In the genomic region with DNA sequence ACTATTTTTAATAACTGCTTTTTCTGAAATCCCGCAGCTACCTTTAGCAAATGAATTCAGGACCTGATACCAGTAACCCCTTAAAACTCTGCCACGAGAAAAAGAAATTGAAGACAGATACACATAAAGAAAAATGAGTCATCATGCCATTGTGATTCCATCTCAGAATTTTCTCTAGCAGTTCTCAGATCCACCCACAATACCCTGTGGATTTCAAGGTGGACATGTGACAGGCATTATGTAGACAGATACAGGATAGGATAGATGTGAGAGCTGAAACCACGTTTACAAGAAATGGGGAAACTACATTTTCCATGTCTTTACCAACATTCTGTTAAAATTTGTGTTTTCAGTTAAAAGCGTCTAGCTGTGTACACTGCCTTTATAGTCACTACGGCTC, we compare ENCODE assay signal across 1 cellular context.
TF ChIP-seq lines count a peak whose summit lies in the region.

No MANE protein-coding gene starts in this region.

TF ChIP-seq in K562, 482 proteins besides CTCF, POLR2A, EP300 and RAD21 (continued from another document):
- TF ChIP-seq, protein P1, sequence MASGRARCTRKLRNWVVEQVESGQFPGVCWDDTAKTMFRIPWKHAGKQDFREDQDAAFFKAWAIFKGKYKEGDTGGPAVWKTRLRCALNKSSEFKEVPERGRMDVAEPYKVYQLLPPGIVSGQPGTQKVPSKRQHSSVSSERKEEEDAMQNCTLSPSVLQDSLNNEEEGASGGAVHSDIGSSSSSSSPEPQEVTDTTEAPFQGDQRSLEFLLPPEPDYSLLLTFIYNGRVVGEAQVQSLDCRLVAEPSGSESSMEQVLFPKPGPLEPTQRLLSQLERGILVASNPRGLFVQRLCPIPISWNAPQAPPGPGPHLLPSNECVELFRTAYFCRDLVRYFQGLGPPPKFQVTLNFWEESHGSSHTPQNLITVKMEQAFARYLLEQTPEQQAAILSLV (tag; IDR thresholded peaks at IDR 0.05): no peak
- TF ChIP-seq NFXL1 (CRISPR knock-in tag; IDR thresholded peaks at IDR 0.05) (no peak), ZNF347 (CRISPR knock-in tag; IDR thresholded peaks at IDR 0.05; ENCODE audit: low read depth) (no peak), JUNB (CRISPR knock-in tag; conservative IDR thresholded peaks at IDR 0.05) (no peak), MCM3 (IDR thresholded peaks at IDR 0.05) (no peak), NRF1 (conservative IDR thresholded peaks at IDR 0.05 in 1 of 2, IDR thresholded peaks at IDR 0.05 in 1 of 2) (no peak), TSC22D4 (tag; IDR thresholded peaks at IDR 0.05) (no peak), MTA1 (IDR thresholded peaks at IDR 0.05; ENCODE audit: borderline replicate concordance) (no peak), ZNF133 (CRISPR knock-in tag; IDR thresholded peaks at IDR 0.05) (no peak), MCM7 (IDR thresholded peaks at IDR 0.05) (no peak), TGIF2 (CRISPR knock-in tag; IDR thresholded peaks at IDR 0.05) (no peak), RAD51 (IDR thresholded peaks at IDR 0.05; ENCODE audit: borderline replicate concordance, low read depth) (peak; percentile 33; the same call in 1 of the 2 replicates), CBFB (CRISPR knock-in tag; IDR thresholded peaks at IDR 0.05) (no peak), ZNF3 (CRISPR knock-in tag; IDR thresholded peaks at IDR 0.05) (no peak), SMARCA5 (IDR thresholded peaks at IDR 0.05) (no peak), ZKSCAN1 (IDR thresholded peaks at IDR 0.05; ENCODE audit: low read depth, low read length) (no peak), NELFE (IDR thresholded peaks at IDR 0.05; ENCODE audit: insufficient read depth, insufficient read length) (no peak), ZNF143 (CRISPR knock-in tag; IDR thresholded peaks at IDR 0.05) (no peak), JUN (IDR thresholded peaks at IDR 0.05; ENCODE audit: borderline replicate concordance, low read depth, low read length) (peak; percentile 14; the same call in 1 of the 2 replicates), JUN (CRISPR knock-in tag; IDR thresholded peaks at IDR 0.05; ENCODE audit: borderline replicate concordance) (no peak), CTBP1 (IDR thresholded peaks at IDR 0.05; ENCODE audit: borderline replicate concordance) (no peak), RHOXF2B (CRISPR knock-in tag; conservative IDR thresholded peaks at IDR 0.05) (no peak), POLR3G (IDR thresholded peaks at IDR 0.05; ENCODE audit: extremely low read depth, insufficient read length, insufficient replicate concordance) (no peak), ZBED1 (IDR thresholded peaks at IDR 0.05) (no peak), RFX5 (IDR thresholded peaks at IDR 0.05; ENCODE audit: low read depth, low read length) (no peak), ZBTB7A (IDR thresholded peaks at IDR 0.05; ENCODE audit: borderline replicate concordance, control insufficient read depth, low read depth, low read length) (no peak), SMAD2 (IDR thresholded peaks at IDR 0.05; ENCODE audit: low read depth, low read length) (no peak), FOSL1 (tag; conservative IDR thresholded peaks at IDR 0.05) (peak; percentile 71), XRCC4 (IDR thresholded peaks at IDR 0.05; ENCODE audit: extremely low read depth, insufficient read depth, insufficient read length) (no peak), E2F3 (CRISPR knock-in tag; IDR thresholded peaks at IDR 0.05) (no peak), ZNF764 (CRISPR knock-in tag; IDR thresholded peaks at IDR 0.05; ENCODE audit: low read depth) (no peak), ZNF282 (CRISPR knock-in tag; IDR thresholded peaks at IDR 0.05) (no peak), NFE2 (IDR thresholded peaks at IDR 0.05; ENCODE audit: low read depth) (no peak), ESRRA (IDR thresholded peaks at IDR 0.05; ENCODE audit: borderline replicate concordance, low read depth) (no peak), ZNF174 (CRISPR knock-in tag; IDR thresholded peaks at IDR 0.05) (no peak), NR2F6 (CRISPR knock-in tag; IDR thresholded peaks at IDR 0.05) (no peak), RCOR1 (IDR thresholded peaks at IDR 0.05; ENCODE audit: borderline replicate concordance in 1 of 2, low read depth in 2 of 2, low read length in 2 of 2) (no peak; a peak in 1 of 4 replicates), CCNT2 (IDR thresholded peaks at IDR 0.05; ENCODE audit: borderline replicate concordance, extremely low read depth, insufficient read length, low read depth, low read length) (no peak), SREBF2 (CRISPR knock-in tag; IDR thresholded peaks at IDR 0.05) (no peak), ZNF408 (CRISPR knock-in tag; IDR thresholded peaks at IDR 0.05; ENCODE audit: low read depth) (no peak), ZNF584 (CRISPR knock-in tag; IDR thresholded peaks at IDR 0.05; ENCODE audit: low read depth) (no peak), FOXK1 (CRISPR knock-in tag; IDR thresholded peaks at IDR 0.05; ENCODE audit: borderline replicate concordance) (no peak), ARNT (IDR thresholded peaks at IDR 0.05) (no peak), SOX6 (IDR thresholded peaks at IDR 0.05) (peak; percentile 34; the same call in 1 of the 2 replicates), JUND (IDR thresholded peaks at IDR 0.05; ENCODE audit: borderline replicate concordance, low read depth, low read length) (peak; percentile 58; the same call in 1 of the 2 replicates), JUND (tag; IDR thresholded peaks at IDR 0.05; ENCODE audit: borderline replicate concordance, low read depth, low read length) (0 out of 3 replicates have a peak, but pooled peaks have one; percentile 20), ZNF239 (CRISPR knock-in tag; IDR thresholded peaks at IDR 0.05) (no peak), ZNF586 (CRISPR knock-in tag; conservative IDR thresholded peaks at IDR 0.05) (no peak), L3MBTL2 (IDR thresholded peaks at IDR 0.05) (no peak), TCFL5 (CRISPR knock-in tag; conservative IDR thresholded peaks at IDR 0.05) (no peak), MED1 (CRISPR knock-in tag; IDR thresholded peaks at IDR 0.05; ENCODE audit: borderline replicate concordance) (no peak)
- TF ChIP-seq, protein P2, sequence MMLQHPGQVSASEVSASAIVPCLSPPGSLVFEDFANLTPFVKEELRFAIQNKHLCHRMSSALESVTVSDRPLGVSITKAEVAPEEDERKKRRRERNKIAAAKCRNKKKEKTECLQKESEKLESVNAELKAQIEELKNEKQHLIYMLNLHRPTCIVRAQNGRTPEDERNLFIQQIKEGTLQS (IDR thresholded peaks at IDR 0.05): peak; percentile 69
- TF ChIP-seq, protein P2 (CRISPR knock-in tag; conservative IDR thresholded peaks at IDR 0.05): no peak
- TF ChIP-seq, protein P3, sequence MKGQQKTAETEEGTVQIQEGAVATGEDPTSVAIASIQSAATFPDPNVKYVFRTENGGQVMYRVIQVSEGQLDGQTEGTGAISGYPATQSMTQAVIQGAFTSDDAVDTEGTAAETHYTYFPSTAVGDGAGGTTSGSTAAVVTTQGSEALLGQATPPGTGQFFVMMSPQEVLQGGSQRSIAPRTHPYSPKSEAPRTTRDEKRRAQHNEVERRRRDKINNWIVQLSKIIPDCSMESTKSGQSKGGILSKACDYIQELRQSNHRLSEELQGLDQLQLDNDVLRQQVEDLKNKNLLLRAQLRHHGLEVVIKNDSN (CRISPR knock-in tag; IDR thresholded peaks at IDR 0.05): no peak
- TF ChIP-seq, protein P4, sequence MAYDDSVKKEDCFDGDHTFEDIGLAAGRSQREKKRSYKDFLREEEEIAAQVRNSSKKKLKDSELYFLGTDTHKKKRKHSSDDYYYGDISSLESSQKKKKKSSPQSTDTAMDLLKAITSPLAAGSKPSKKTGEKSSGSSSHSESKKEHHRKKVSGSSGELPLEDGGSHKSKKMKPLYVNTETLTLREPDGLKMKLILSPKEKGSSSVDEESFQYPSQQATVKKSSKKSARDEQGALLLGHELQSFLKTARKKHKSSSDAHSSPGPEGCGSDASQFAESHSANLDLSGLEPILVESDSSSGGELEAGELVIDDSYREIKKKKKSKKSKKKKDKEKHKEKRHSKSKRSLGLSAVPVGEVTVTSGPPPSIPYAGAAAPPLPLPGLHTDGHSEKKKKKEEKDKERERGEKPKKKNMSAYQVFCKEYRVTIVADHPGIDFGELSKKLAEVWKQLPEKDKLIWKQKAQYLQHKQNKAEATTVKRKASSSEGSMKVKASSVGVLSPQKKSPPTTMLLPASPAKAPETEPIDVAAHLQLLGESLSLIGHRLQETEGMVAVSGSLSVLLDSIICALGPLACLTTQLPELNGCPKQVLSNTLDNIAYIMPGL (CRISPR knock-in tag; IDR thresholded peaks at IDR 0.05): no peak
- TF ChIP-seq, protein P5, sequence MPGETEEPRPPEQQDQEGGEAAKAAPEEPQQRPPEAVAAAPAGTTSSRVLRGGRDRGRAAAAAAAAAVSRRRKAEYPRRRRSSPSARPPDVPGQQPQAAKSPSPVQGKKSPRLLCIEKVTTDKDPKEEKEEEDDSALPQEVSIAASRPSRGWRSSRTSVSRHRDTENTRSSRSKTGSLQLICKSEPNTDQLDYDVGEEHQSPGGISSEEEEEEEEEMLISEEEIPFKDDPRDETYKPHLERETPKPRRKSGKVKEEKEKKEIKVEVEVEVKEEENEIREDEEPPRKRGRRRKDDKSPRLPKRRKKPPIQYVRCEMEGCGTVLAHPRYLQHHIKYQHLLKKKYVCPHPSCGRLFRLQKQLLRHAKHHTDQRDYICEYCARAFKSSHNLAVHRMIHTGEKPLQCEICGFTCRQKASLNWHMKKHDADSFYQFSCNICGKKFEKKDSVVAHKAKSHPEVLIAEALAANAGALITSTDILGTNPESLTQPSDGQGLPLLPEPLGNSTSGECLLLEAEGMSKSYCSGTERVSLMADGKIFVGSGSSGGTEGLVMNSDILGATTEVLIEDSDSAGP (CRISPR knock-in tag; IDR thresholded peaks at IDR 0.05): no peak
- TF ChIP-seq, protein P6, sequence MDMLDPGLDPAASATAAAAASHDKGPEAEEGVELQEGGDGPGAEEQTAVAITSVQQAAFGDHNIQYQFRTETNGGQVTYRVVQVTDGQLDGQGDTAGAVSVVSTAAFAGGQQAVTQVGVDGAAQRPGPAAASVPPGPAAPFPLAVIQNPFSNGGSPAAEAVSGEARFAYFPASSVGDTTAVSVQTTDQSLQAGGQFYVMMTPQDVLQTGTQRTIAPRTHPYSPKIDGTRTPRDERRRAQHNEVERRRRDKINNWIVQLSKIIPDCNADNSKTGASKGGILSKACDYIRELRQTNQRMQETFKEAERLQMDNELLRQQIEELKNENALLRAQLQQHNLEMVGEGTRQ (CRISPR knock-in tag; IDR thresholded peaks at IDR 0.05): peak; percentile 42
- TF ChIP-seq, protein P7, sequence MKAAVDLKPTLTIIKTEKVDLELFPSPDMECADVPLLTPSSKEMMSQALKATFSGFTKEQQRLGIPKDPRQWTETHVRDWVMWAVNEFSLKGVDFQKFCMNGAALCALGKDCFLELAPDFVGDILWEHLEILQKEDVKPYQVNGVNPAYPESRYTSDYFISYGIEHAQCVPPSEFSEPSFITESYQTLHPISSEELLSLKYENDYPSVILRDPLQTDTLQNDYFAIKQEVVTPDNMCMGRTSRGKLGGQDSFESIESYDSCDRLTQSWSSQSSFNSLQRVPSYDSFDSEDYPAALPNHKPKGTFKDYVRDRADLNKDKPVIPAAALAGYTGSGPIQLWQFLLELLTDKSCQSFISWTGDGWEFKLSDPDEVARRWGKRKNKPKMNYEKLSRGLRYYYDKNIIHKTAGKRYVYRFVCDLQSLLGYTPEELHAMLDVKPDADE (conservative IDR thresholded peaks at IDR 0.05; ENCODE audit: control insufficient read depth, low read depth, low read length): no peak
